In the genomic region with DNA sequence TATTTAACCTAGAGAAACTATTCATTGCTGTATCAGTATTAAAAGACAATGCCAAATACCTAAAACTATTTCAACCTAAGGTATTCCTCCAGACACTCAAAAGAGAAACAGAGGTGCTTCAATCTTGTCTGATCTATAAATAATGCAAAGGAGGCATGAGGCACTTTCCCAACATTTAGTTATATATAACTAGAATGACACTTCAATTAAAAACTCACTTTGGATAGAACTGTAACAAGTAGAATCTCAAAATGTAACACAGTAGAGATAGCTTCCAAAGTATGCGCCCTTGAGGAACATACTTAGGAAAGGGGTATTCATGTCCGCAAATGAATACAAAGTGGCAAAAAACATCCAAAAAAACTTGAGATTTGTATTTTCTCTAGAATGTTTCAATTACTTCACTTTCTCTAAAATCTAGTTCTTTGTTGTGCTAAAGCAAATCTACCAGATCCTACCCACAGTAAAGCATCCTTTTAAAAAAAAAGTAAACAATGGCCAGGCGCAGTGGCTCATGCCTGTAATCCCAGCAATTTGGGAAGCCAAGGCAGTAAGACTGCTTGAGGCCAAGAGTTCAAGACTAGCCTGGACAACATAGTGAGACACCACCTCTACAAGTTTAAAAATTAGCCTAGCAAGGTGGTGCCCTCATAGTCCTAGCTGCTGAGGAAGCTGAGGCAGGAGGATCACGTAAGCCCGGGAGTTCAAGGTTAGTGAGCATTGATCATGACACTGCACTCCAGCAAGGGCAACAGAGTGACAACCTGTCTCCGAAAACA, we compare ENCODE assay signal across 1 cellular context.
TF ChIP-seq lines count a peak whose summit lies in the region.

No MANE protein-coding gene starts in this region.

TF ChIP-seq in HepG2, 621 proteins besides CTCF, POLR2A, EP300 and RAD21:
- TF ChIP-seq RBM39 (IDR thresholded peaks at IDR 0.05; ENCODE audit: low read depth, low read length, poor library complexity, severe bottlenecking), result no peak
- peak; percentile 79 for TF ChIP-seq ZNF121 (CRISPR knock-in tag; IDR thresholded peaks at IDR 0.05)
TF ChIP-seq in HepG2: peak in this region for 1.
